Comparison of ENCODE assay signal across 21 cellular contexts in the genomic region with DNA sequence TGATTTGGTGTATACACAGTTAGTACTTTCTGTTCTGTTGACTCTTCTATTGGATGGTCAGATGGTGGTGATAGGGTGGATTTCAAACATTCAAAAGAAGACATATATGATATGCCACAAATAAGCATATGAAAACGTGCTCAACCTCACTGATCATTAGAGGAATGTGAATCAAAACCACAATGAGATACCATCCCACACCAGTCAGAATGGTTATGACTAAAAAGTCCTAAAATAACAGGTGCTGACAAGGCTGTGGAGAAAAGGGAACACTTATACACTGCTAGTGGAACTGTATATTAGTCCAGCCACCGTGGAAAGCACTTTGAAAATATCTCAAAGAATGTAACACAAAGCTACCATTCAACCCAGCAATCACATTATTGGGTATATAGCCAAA.
"Had no signal": no experiment of that assay in that cellular context is flagged by ENCODE, and none has a peak within 500 bp of the region (broad histone marks: within the 10 kb centered on the region; RNA-seq: fewer than 3 reads in every experiment).

No MANE protein-coding gene starts in this region.

- H3K27ac Mint-ChIP-seq: activated naive CD8-positive, alpha-beta T cell treated with anti-CD3 and anti-CD28 coated beads for 36 hours; natural killer cell had no signal

- H3K4me1 Mint-ChIP-seq: activated naive CD8-positive, alpha-beta T cell treated with anti-CD3 and anti-CD28 coated beads for 36 hours; natural killer cell had no signal

- H3K36me3 Mint-ChIP-seq: activated naive CD8-positive, alpha-beta T cell treated with anti-CD3 and anti-CD28 coated beads for 36 hours had no signal

- H3K27me3 Mint-ChIP-seq: activated naive CD8-positive, alpha-beta T cell treated with anti-CD3 and anti-CD28 coated beads for 36 hours had no signal

- DNase-seq: activated CD4-positive, alpha-beta T cell treated with anti-CD3 and anti-CD28 coated beads, Interleukin-2, amount 50 U/mL, for 4 hours; activated CD8-positive, alpha-beta memory T cell treated with anti-CD3 and anti-CD28 coated beads for 24 hours; activated CD8-positive, alpha-beta memory T cell treated with anti-CD3 and anti-CD28 coated beads, Interleukin-2, amount 50 U/mL, for 4 hours; activated naive CD4-positive, alpha-beta T cell treated with Interleukin-2 at 50 U/mL for 16 hours; activated naive CD8-positive, alpha-beta T cell treated with anti-CD3 and anti-CD28 coated beads for 36 hours; activated T-cell treated with anti-CD3 and anti-CD28 coated beads, Interleukin-2, amount 50 U/mL, for 48 hours; body of pancreas; central memory CD4-positive, alpha-beta T cell; colonic mucosa; esophagus squamous epithelium; heart right ventricle; lower lobe of right lung; natural killer cell; ovary; psoas muscle; stimulated activated CD4-positive, alpha-beta T cell treated with anti-CD3 and anti-CD28 coated beads, Interleukin-4, amount 100 ng/mL, for 24 hours; stimulated activated naive CD4-positive, alpha-beta T cell treated with Interleukin-2 at 50 U/mL for 16 hours; T-helper 1 cell; upper lobe of left lung had no signal

- ATAC-seq: body of pancreas, gastroesophageal sphincter, heart right ventricle, left lobe of liver, lower lobe of right lung, natural killer cell, psoas muscle had no signal

- H3K4me3 Mint-ChIP-seq: activated naive CD8-positive, alpha-beta T cell treated with anti-CD3 and anti-CD28 coated beads for 36 hours; natural killer cell had no signal
